ENCODE assay signal across 1 cellular context in genomic region chr1:153606194-153606593, GRCh38.
TF ChIP-seq lines count a peak whose summit lies in the region.

No MANE protein-coding gene starts in this region.

TF ChIP-seq in H1, 55 proteins besides CTCF, POLR2A, EP300 and RAD21:
- TF ChIP-seq SP4 (IDR thresholded peaks at IDR 0.05; ENCODE audit: low read length) (no peak), POU5F1 (IDR thresholded peaks at IDR 0.05; ENCODE audit: low read depth, low read length) (no peak), EZH2 (IDR thresholded peaks at IDR 0.05; ENCODE audit: low read depth, low read length, severe bottlenecking) (no peak), KDM5A (IDR thresholded peaks at IDR 0.05; ENCODE audit: low read length) (no peak), ZNF274 (IDR thresholded peaks at IDR 0.05; ENCODE audit: borderline replicate concordance, extremely low read depth, low read length) (no peak), MAFK (IDR thresholded peaks at IDR 0.05; ENCODE audit: low read depth, low read length) (no peak), TBP (IDR thresholded peaks at IDR 0.05; ENCODE audit: low read depth, low read length) (no peak)
- TF ChIP-seq, protein P1, sequence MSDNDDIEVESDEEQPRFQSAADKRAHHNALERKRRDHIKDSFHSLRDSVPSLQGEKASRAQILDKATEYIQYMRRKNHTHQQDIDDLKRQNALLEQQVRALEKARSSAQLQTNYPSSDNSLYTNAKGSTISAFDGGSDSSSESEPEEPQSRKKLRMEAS (IDR thresholded peaks at IDR 0.05): no peak
- TF ChIP-seq, protein P2, sequence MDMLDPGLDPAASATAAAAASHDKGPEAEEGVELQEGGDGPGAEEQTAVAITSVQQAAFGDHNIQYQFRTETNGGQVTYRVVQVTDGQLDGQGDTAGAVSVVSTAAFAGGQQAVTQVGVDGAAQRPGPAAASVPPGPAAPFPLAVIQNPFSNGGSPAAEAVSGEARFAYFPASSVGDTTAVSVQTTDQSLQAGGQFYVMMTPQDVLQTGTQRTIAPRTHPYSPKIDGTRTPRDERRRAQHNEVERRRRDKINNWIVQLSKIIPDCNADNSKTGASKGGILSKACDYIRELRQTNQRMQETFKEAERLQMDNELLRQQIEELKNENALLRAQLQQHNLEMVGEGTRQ (IDR thresholded peaks at IDR 0.05; ENCODE audit: low read length): no peak
